Comparison of ENCODE assay signal across 29 cellular contexts in the genomic region with DNA sequence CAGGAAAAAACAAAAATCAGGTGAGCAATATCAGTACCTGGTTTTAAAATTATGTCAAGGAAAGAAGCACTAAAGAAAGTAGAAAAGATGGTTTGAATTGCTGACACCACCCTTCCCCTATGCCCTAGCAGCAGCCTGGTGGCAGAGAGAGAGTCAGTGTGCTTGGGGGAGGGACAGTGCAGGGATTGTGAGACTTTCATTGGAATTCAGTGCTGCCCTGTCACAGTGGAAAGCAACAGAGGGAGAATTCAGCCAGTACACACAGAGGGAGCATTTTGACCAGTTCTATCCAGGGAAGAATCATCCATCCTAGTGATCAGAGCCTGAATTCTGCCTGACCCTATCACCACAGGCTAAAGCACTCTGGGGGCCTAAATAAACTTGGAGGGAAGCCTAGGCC.
DNase-seq lines count a peak whose midpoint lies in the region; ATAC-seq and TF ChIP-seq lines count a peak whose summit lies in the region.
"Had no signal": no experiment of that assay in that cellular context is flagged by ENCODE, and none has a peak within 500 bp of the region (broad histone marks: within the 10 kb centered on the region; RNA-seq: fewer than 3 reads in every experiment).

No MANE protein-coding gene starts in this region.

- no peaks in the 10 kb centered on the region for H3K27me3 ChIP-seq in BLaER1
- H3K27me3 ChIP-seq: transverse colon had no signal

- no peaks in the 10 kb centered on the region for H4K20me1 ChIP-seq in BLaER1

- H3K36me3 ChIP-seq in BLaER1: no peaks in the 10 kb centered on the region
- H3K36me3 ChIP-seq: transverse colon had no signal

- H3K4me3 Mint-ChIP-seq in nephron progenitor cell: no peak overlapping the region
- no peak overlapping the region for H3K4me3 Mint-ChIP-seq in natural killer cell treated with Interleukin-12 subunit alpha and Interleukin-12 subunit beta and Interleukin-15 and Interleukin-18, amount 100 ng/mL, for 72 hours
- H3K4me3 Mint-ChIP-seq: activated CD8-positive, alpha-beta T cell treated with anti-CD3 and anti-CD28 coated beads for 36 hours; activated naive CD8-positive, alpha-beta T cell; CD4-positive, alpha-beta memory T cell; memory B cell; stimulated activated naive CD8-positive, alpha-beta T cell treated with anti-CD3 and anti-CD28 coated beads, Interleukin-15, amount 100 ng/mL, for 72 hours; T-helper 1 cell treated with Interleukin-12 subunit alpha and Interleukin-12 subunit beta and Interleukin-4 antibody, amounts not matched to agents 30 μg/mL and 1 μg/mL, for 36 hours had no signal

- H3K4me3 ChIP-seq in BLaER1: no peak overlapping the region
- H3K4me3 ChIP-seq: transverse colon had no signal

- ATAC-seq in natural killer cell treated with Interleukin-12 subunit alpha and Interleukin-12 subunit beta and Interleukin-15 and Interleukin-18, amount 100 ng/mL, for 72 hours: no peak
- ATAC-seq in HG02970 (IDR thresholded peaks at IDR 0.05; ENCODE audit: low FRiP score, unreplicated experiment): no peak
- no peak for ATAC-seq in GM21737 (IDR thresholded peaks at IDR 0.05; ENCODE audit: unreplicated experiment)
- no peak for ATAC-seq in GM19395 (IDR thresholded peaks at IDR 0.05; ENCODE audit: unreplicated experiment)
- ATAC-seq: activated CD8-positive, alpha-beta T cell treated with anti-CD3 and anti-CD28 coated beads for 36 hours; HCT116; stimulated activated naive CD8-positive, alpha-beta T cell treated with anti-CD3 and anti-CD28 coated beads, Interleukin-15, amount 100 ng/mL, for 72 hours had no signal

- H3K27ac ChIP-seq in BLaER1 (peak overlapping the region; percentile 5; the same call in 1 of the 2 replicates), angular gyrus (ENCODE audit: low read depth, low read length) (peak overlapping the region; percentile 59)
- H3K27ac ChIP-seq: transverse colon had no signal

- H3K9me3 Mint-ChIP-seq in nephron progenitor cell: no peaks in the 10 kb centered on the region
- H3K9me3 Mint-ChIP-seq in natural killer cell treated with Interleukin-12 subunit alpha and Interleukin-12 subunit beta and Interleukin-15 and Interleukin-18, amount 100 ng/mL, for 72 hours: peaks cover 15% of the 10 kb centered on the region

- peaks cover 23% of the 10 kb centered on the region for H3K4me1 Mint-ChIP-seq in nephron progenitor cell
- no peaks in the 10 kb centered on the region for H3K4me1 Mint-ChIP-seq in natural killer cell treated with Interleukin-12 subunit alpha and Interleukin-12 subunit beta and Interleukin-15 and Interleukin-18, amount 100 ng/mL, for 72 hours (ENCODE audit: low read depth in 2 of 2)
- H3K4me1 Mint-ChIP-seq: CD4-positive, alpha-beta memory T cell; memory B cell; stimulated activated naive CD8-positive, alpha-beta T cell treated with anti-CD3 and anti-CD28 coated beads, Interleukin-15, amount 100 ng/mL, for 72 hours had no signal

- H3K4me1 ChIP-seq in BLaER1: peaks cover 21% of the 10 kb centered on the region
- H3K4me1 ChIP-seq: transverse colon had no signal

- peak overlapping the region; percentile 39 for H3K4me2 ChIP-seq in BLaER1
- H3K4me2 ChIP-seq: SK-N-SH had no signal

- no peaks in the 10 kb centered on the region for H3K36me3 Mint-ChIP-seq in nephron progenitor cell (ENCODE audit: low read depth)
- H3K36me3 Mint-ChIP-seq in natural killer cell treated with Interleukin-12 subunit alpha and Interleukin-12 subunit beta and Interleukin-15 and Interleukin-18, amount 100 ng/mL, for 72 hours: peaks cover 11% of the 10 kb centered on the region
- H3K36me3 Mint-ChIP-seq: activated naive CD8-positive, alpha-beta T cell; CD4-positive, alpha-beta memory T cell; memory B cell had no signal

- peak overlapping the region; percentile 85 for H3K27ac Mint-ChIP-seq in nephron progenitor cell
- no peak overlapping the region for H3K27ac Mint-ChIP-seq in natural killer cell treated with Interleukin-12 subunit alpha and Interleukin-12 subunit beta and Interleukin-15 and Interleukin-18, amount 100 ng/mL, for 72 hours
- H3K27ac Mint-ChIP-seq: activated CD8-positive, alpha-beta T cell treated with anti-CD3 and anti-CD28 coated beads for 36 hours; activated naive CD8-positive, alpha-beta T cell; memory B cell; stimulated activated naive CD8-positive, alpha-beta T cell treated with anti-CD3 and anti-CD28 coated beads, Interleukin-15, amount 100 ng/mL, for 72 hours; T-helper 1 cell treated with Interleukin-12 subunit alpha and Interleukin-12 subunit beta and Interleukin-4 antibody, amounts not matched to agents 30 μg/mL and 1 μg/mL, for 36 hours had no signal

- H3K9me3 ChIP-seq in BLaER1: no peaks in the 10 kb centered on the region
- H3K9me3 ChIP-seq: SK-N-SH had no signal

- peaks cover 3% of the 10 kb centered on the region for H3K27me3 Mint-ChIP-seq in nephron progenitor cell (ENCODE audit: low read depth, poor library complexity)
- no peaks in the 10 kb centered on the region for H3K27me3 Mint-ChIP-seq in natural killer cell treated with Interleukin-12 subunit alpha and Interleukin-12 subunit beta and Interleukin-15 and Interleukin-18, amount 100 ng/mL, for 72 hours
- H3K27me3 Mint-ChIP-seq: activated CD8-positive, alpha-beta T cell treated with anti-CD3 and anti-CD28 coated beads for 36 hours; activated naive CD8-positive, alpha-beta T cell; CD4-positive, alpha-beta memory T cell; memory B cell; stimulated activated naive CD8-positive, alpha-beta T cell treated with anti-CD3 and anti-CD28 coated beads, Interleukin-15, amount 100 ng/mL, for 72 hours had no signal

- DNase-seq in hypothalamus (lab: John Stamatoyannopoulos, UW): peak in 32 of 51 donors; percentile 0 to 70 (median 16)
- DNase-seq in nephron progenitor cell: no peak
- DNase-seq in natural killer cell treated with Interleukin-12 subunit alpha and Interleukin-12 subunit beta and Interleukin-15 and Interleukin-18, amount 100 ng/mL, for 72 hours (ENCODE audit: low spot score): no peak
- DNase-seq: 8988T; activated CD4-positive, CD25-positive, alpha-beta regulatory T cell treated with anti-CD3 and anti-CD28 coated beads, Interleukin-2, amount 50 U/mL, for 72 hours; activated CD8-positive, alpha-beta T cell treated with anti-CD3 and anti-CD28 coated beads for 36 hours; activated effector memory CD4-positive, alpha-beta T cell treated with Interleukin-2 at 50 U/mL for 16 hours; CD4-positive, alpha-beta memory T cell; KG1; kidney glomerular epithelial cell; NCI-H1436 treated with DMSO at 0.1 percent for 48 hours; NCI-H446; OCI-M1; retina; SK-N-SH; small intestine; stimulated activated CD4-positive, alpha-beta T cell treated with anti-CD3 and anti-CD28 coated beads, Interleukin-1b, Interleukin-23, amount 100 ng/mL, for 48 hours; stimulated activated CD8-positive, alpha-beta memory T cell treated with anti-CD3 and anti-CD28 coated beads, Interleukin-4, amount 100 ng/mL, for 48 hours; stimulated activated naive CD8-positive, alpha-beta T cell treated with anti-CD3 and anti-CD28 coated beads, Interleukin-15, amount 100 ng/mL, for 72 hours; transverse colon had no signal

- TF ChIP-seq CTCF in nephron progenitor cell (IDR thresholded peaks at IDR 0.05): no peak

- no peak overlapping the region for H3K9ac ChIP-seq in BLaER1
- H3K9ac ChIP-seq: SK-N-SH had no signal

Comparison
In these comparisons a context has a peak if more than half of its experiments do, and no peak if none do; other contexts are left out.
1. DNase-seq: peak in hypothalamus (32 of 51); none in nephron progenitor cell (single experiment) and natural killer cell treated with Interleukin-12 subunit alpha and Interleukin-12 subunit beta and Interleukin-15 and Interleukin-18, amount 100 ng/mL, for 72 hours (single experiment).